Comparison of ENCODE assay signal across 35 cellular contexts in genomic region chr12:38949363-38949762, GRCh38. TPM values are rescaled to one million over a fixed set of nuclear protein-coding genes. Genes with fewer than 3 reads are reported as not detected.
"Had no signal": no experiment of that assay in that cellular context is flagged by ENCODE, and none has a peak within 500 bp of the region (broad histone marks: within the 10 kb centered on the region; RNA-seq: fewer than 3 reads in every experiment).

No MANE protein-coding gene starts in this region.

- H3K27me3 ChIP-seq: Peyer's patch, SJSA1 had no signal

- H3K27ac ChIP-seq: Peyer's patch, SJSA1, WERI-Rb-1 had no signal

- H3K4me1 ChIP-seq: Peyer's patch, SJSA1 had no signal

- H3K36me3 ChIP-seq: Peyer's patch, SJSA1, WERI-Rb-1 had no signal

- ATAC-seq: activated CD8-positive, alpha-beta memory T cell treated with anti-CD3 and anti-CD28 coated beads, Interleukin-2, amount 10 ng/mL, durations not matched to agents 7 days and 5 days; PC-3 had no signal

- H3K4me3 ChIP-seq: Peyer's patch, SJSA1 had no signal

- H3K9me3 ChIP-seq: Peyer's patch, SJSA1 had no signal

- DNase-seq: activated CD4-positive, alpha-beta memory T cell treated with anti-CD3 and anti-CD28 coated beads, Interleukin-2, amount 10 ng/mL, durations not matched to agents 7 days and 5 days; activated CD4-positive, alpha-beta T cell treated with anti-CD3 and anti-CD28 coated beads for 1 hour; activated CD4-positive, alpha-beta T cell treated with anti-CD3 and anti-CD28 coated beads for 48 hours; activated CD4-positive, CD25-positive, alpha-beta regulatory T cell; activated CD8-positive, alpha-beta memory T cell treated with anti-CD3 and anti-CD28 coated beads for 24 hours; activated CD8-positive, alpha-beta memory T cell treated with anti-CD3 and anti-CD28 coated beads, Interleukin-2, amount 10 ng/mL, durations not matched to agents 7 days and 5 days; activated CD8-positive, alpha-beta memory T cell treated with anti-CD3 and anti-CD28 coated beads, Interleukin-2, amount 50 U/mL, for 48 hours; activated effector memory CD4-positive, alpha-beta T cell treated with Interleukin-2 at 50 U/mL for 16 hours; activated naive CD4-positive, alpha-beta T cell treated with anti-CD3 and anti-CD28 coated beads, Interleukin-2, amount 10 ng/mL, durations not matched to agents 7 days and 5 days; activated T-cell treated with anti-CD3 and anti-CD28 coated beads, Interleukin-2, amount 50 U/mL, for 48 hours; amniotic stem cell; aorta; caudate nucleus; cerebellar nuclear complex; Kasumi-1; KG1; MM.1S; MV-4-11; NCI-H1092; NCI-H1436 treated with DMSO at 0.1 percent for 48 hours; NCI-H1694 treated with DMSO at 0.1 percent for 48 hours; NCI-H2029; NCI-H446; NCI-H524; NCI-H69; NK-92 treated with Interleukin-12 subunit alpha and Interleukin-12 subunit beta, amount 100 ng/mL, for 24 hours; PC-3; Peyer's patch; RPMI8226; SHP77 treated with DMSO at 0.1 percent for 48 hours; SW 1271; T-helper 1 cell; T1000; WERI-Rb-1 had no signal

RNA-seq across cellular contexts. Expression of gene CPNE8, which starts 44.0 kb away (rescaled TPM):
- total RNA-seq: SJSA1 had no signal
